In the genomic region with DNA sequence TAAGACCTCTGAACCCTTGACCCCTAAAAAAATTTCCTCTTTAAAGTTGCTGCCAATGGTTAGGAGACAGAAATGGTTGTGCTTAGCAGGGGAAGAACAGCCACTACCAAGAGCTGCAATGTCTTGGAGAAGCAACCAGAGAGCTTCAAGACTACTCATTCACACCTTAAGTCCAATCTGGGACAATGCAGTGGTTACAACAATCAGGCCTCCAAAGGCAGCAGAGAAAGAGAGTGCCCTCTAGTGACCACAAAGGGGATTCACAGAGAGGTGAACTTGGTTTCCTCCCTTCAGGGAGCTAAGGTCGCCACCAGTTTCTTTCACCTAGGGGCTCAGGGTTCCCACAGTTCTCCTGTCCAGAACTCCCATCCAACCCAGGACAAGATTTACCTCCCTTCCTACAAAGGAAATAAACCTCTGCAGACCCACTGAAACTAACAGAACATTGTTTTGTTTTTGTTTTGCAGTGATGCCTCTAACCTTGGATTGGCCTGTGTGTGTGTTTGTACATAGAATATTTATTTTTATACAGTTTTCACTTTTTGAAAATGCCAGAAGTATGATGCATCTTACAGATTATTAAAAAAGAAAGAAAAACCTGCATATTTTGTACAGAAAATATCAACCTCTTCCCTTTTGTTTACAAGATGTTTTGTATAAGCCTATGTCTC, we compare ENCODE assay signal across 9 cellular contexts.
DNase-seq lines count a peak whose midpoint lies in the region; ATAC-seq, FAIRE-seq and TF ChIP-seq lines count a peak whose summit lies in the region.
"Had no signal": no experiment of that assay in that cellular context is flagged by ENCODE, and none has a peak within 500 bp of the region (broad histone marks: within the 10 kb centered on the region; RNA-seq: fewer than 3 reads in every experiment).

No MANE protein-coding gene starts in this region.

- intact Hi-C loops in vagina (cut with DNase I), result no loop called here

- H3K36me3 ChIP-seq in bronchial epithelial cell (ENCODE audit: control insufficient read depth, insufficient read depth, low read length) (no peaks in the 10 kb centered on the region), vagina (no peaks in the 10 kb centered on the region)

- no peak overlapping the region for H3K4me3 ChIP-seq in bronchial epithelial cell (ENCODE audit: low read depth, low read length)
- no peak overlapping the region for H3K4me3 ChIP-seq in vagina

- H3K27me3 ChIP-seq in bronchial epithelial cell (ENCODE audit: control insufficient read depth, insufficient read depth, low read length) (no peaks in the 10 kb centered on the region), vagina (no peaks in the 10 kb centered on the region)

- H3K9me3 ChIP-seq in vagina, result no peaks in the 10 kb centered on the region

- no peak for TF ChIP-seq POLR2A in vagina (IDR thresholded peaks at IDR 0.05)

- H3K4me1 ChIP-seq in vagina, result no peaks in the 10 kb centered on the region

- no peak overlapping the region for H3K27ac ChIP-seq in vagina

- ATAC-seq in HG03175 (IDR thresholded peaks at IDR 0.05; ENCODE audit: unreplicated experiment) (peak; percentile 54), left lobe of liver (peak; percentile 89), HG03460 (IDR thresholded peaks at IDR 0.05; ENCODE audit: unreplicated experiment) (no peak)

- peak; percentile 30 for DNase-seq in stimulated activated CD4-positive, alpha-beta T cell treated with anti-CD3 and anti-CD28 coated beads, Interleukin-15, amount 100 ng/mL, for 24 hours
- DNase-seq in stimulated activated CD4-positive, alpha-beta T cell treated with anti-CD3 and anti-CD28 coated beads, Interleukin-4, amount 100 ng/mL, for 4 hours, result no peak
- peak; percentile 8 for DNase-seq in NOMO-1 treated with dmso at 0.1 percent for 144 hours (lab: John Stamatoyannopoulos, UW; ENCODE audit: unreplicated experiment)
- DNase-seq in bronchial epithelial cell (ENCODE audit: low read depth), result peak; percentile 66
- peak; percentile 42 for DNase-seq in left lobe of liver (ENCODE audit: low spot score)
- DNase-seq in vagina (ENCODE audit: extremely low spot score in 2 of 2), result peak in 1 of 2 donors; percentile 67

- FAIRE-seq in bronchial epithelial cell (lab: Jason Lieb, UNC), result no peak
- FAIRE-seq: frontal cortex had no signal

- TF ChIP-seq CTCF in bronchial epithelial cell (IDR thresholded peaks at IDR 0.05; ENCODE audit: insufficient read depth, low read length, severe bottlenecking) (peak; percentile 93), vagina (IDR thresholded peaks at IDR 0.05) (peak in 2 of 3 experiments; percentile 31 to 49)

Comparison
In these comparisons a context has a peak if more than half of its experiments do, and no peak if none do; other contexts are left out.
1. DNase-seq: peak in stimulated activated CD4-positive, alpha-beta T cell treated with anti-CD3 and anti-CD28 coated beads, Interleukin-15, amount 100 ng/mL, for 24 hours (single experiment), NOMO-1 treated with dmso at 0.1 percent for 144 hours (single experiment), bronchial epithelial cell (single experiment) and left lobe of liver (single experiment); none in stimulated activated CD4-positive, alpha-beta T cell treated with anti-CD3 and anti-CD28 coated beads, Interleukin-4, amount 100 ng/mL, for 4 hours (0 of 2).